1 cellular context compared by ENCODE assay signal in the genomic region with DNA sequence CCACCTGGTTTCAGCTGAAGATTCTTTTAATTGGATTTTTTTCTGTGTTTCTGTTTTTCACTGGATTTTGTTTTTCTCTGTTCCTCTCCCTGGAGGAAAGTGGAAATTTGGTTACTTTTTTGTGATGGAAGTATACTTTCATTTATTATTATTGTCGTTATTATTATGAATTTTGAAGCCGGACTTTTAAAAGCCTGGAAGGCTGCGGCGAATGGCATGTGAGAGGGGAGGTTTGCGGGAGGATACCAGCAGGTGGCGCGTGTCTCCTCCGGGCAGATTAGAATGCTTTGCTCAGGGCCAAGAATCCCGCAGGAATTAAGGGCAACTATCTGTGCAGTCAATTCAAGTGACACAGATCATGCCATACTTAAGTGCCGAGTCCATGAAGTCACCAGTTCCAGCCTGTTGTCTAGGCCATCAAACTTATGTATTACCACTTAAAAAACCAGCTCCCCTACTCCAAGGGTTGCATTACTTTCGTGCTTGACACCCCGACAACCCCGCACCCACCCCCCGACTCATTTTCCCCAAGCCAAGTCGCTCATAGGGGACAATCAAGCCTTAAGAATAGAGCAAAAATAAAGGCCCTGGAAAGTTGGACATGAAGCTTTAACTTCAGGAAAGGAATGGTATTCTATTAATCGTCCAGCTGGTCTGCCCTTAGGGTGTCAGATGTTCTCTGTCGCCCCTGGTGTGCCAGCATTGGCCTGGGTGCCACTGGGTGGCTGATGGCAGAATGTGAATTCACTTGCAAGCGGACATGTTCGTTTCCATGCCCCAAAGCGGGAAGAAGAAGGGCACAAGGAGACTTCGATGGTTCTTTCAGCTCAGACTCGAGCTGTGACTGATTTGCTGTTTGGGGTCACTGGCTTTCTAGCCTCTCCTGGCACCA.
TF ChIP-seq lines count a peak whose summit lies in the region.

No MANE protein-coding gene starts in this region.

TF ChIP-seq in IMR-90, 13 proteins besides CTCF, POLR2A, EP300 and RAD21 (continued from another document):
- peak; percentile 98 for TF ChIP-seq SMC3 (IDR thresholded peaks at IDR 0.05; ENCODE audit: low read depth, low read length)
